Comparison of ENCODE assay signal across 38 cellular contexts in the genomic region with DNA sequence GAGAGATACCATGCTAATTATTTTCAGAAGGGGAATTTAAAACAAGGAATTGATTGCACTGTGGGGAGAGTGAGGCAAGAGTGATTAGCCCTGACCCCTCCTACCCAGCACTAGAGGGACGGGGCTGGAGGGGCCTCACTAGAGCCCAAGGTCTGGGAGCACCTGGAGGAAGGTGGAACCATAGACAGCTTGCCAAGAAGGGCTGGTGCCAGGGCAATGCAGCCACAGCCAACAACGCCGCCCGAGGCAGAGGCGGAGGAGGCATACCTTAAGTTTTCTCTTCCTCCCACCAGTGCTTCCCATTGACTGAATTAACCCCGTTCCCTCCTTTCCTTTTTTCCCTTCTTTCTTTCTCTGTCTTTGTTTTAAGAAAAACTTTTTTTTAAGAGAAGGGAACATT. TPM values are rescaled to one million over a fixed set of nuclear protein-coding genes. Genes with fewer than 3 reads are reported as not detected.
A peak's percentile ranks its signal among the peaks of the same experiment; 100 is the strongest.
DNase-seq lines count a peak whose midpoint lies in the region; ATAC-seq, FAIRE-seq and TF ChIP-seq lines count a peak whose summit lies in the region.
"Had no signal": no experiment of that assay in that cellular context is flagged by ENCODE, and none has a peak within 500 bp of the region (broad histone marks: within the 10 kb centered on the region; RNA-seq: fewer than 3 reads in every experiment).

No MANE protein-coding gene starts in this region.

- ATAC-seq in right lobe of liver (peak; percentile 9 to 53 (median 48)), HepG2 (no peak), esophagus mucosa (peak; percentile 73)
- no peak for ATAC-seq in naive thymus-derived CD4-positive, alpha-beta T cell
- ATAC-seq: natural killer cell, PC-3 had no signal

- in situ Hi-C loops in HepG2 (cut with HindIII; ENCODE audit: extremely low pct_ligation_motif_present, low pct_unique_long_range_greater_than_20kb), result loop anchor here (25.0 kb wide), 1 partner anchor 928 kb away; no protein-coding TSS in a partner anchor

- H3K4me3 ChIP-seq in right lobe of liver, result no peak overlapping the region
- H3K4me3 ChIP-seq in HepG2 (replicated peaks in 1 of 3; ENCODE audit: insufficient read depth in 1 of 3, low read depth in 2 of 3, low read length in 3 of 3), result no peak overlapping the region
- H3K4me3 ChIP-seq in vagina, result no peak overlapping the region
- no peak overlapping the region for H3K4me3 ChIP-seq in naive thymus-derived CD4-positive, alpha-beta T cell (ENCODE audit: low read length)
- H3K4me3 ChIP-seq: ovary, skin epidermis had no signal

- no peaks in the 10 kb centered on the region for H3K79me2 ChIP-seq in HepG2 (ENCODE audit: insufficient read depth, low read length)

- H3K36me3 Mint-ChIP-seq in neural crest cell (ENCODE audit: low read depth) (no peaks in the 10 kb centered on the region), osteocyte (ENCODE audit: unreplicated experiment) (no peaks in the 10 kb centered on the region)
- no peaks in the 10 kb centered on the region for H3K36me3 Mint-ChIP-seq in naive thymus-derived CD4-positive, alpha-beta T cell
- H3K36me3 Mint-ChIP-seq: activated naive CD8-positive, alpha-beta T cell treated with anti-CD3 and anti-CD28 coated beads, Interleukin-2, amount 10 ng/mL, durations not matched to agents 7 days and 5 days; CD4-positive, alpha-beta memory T cell; immature natural killer cell; natural killer cell had no signal

- H3K27me3 Mint-ChIP-seq in neural crest cell (ENCODE audit: low read depth), result no peaks in the 10 kb centered on the region
- H3K27me3 Mint-ChIP-seq in osteocyte (ENCODE audit: unreplicated experiment), result peaks cover 7% of the 10 kb centered on the region
- peaks cover 26 to 43% (median 38%) of the 10 kb centered on the region in 5 donors for H3K27me3 Mint-ChIP-seq in naive thymus-derived CD4-positive, alpha-beta T cell

- CTCF ChIA-PET in HepG2 (lab: Yijun Ruan, JAX; ENCODE audit: low intra/inter-chr PET ratio, low total read pairs), result no interaction called here
- CTCF ChIA-PET in naive thymus-derived CD4-positive, alpha-beta T cell (lab: Charles Lee), result no interaction called here

- H3K4me1 Mint-ChIP-seq in neural crest cell (peaks cover 16% of the 10 kb centered on the region), osteocyte (ENCODE audit: unreplicated experiment) (peaks cover 39% of the 10 kb centered on the region)
- no peaks in the 10 kb centered on the region for H3K4me1 Mint-ChIP-seq in naive thymus-derived CD4-positive, alpha-beta T cell
- H3K4me1 Mint-ChIP-seq: activated naive CD8-positive, alpha-beta T cell treated with anti-CD3 and anti-CD28 coated beads, Interleukin-2, amount 10 ng/mL, durations not matched to agents 7 days and 5 days; CD4-positive, alpha-beta memory T cell; immature natural killer cell; natural killer cell had no signal

- peaks cover 6% of the 10 kb centered on the region for H3K9me3 Mint-ChIP-seq in neural crest cell
- H3K9me3 Mint-ChIP-seq in osteocyte (ENCODE audit: unreplicated experiment), result no peaks in the 10 kb centered on the region
- H3K9me3 Mint-ChIP-seq in naive thymus-derived CD4-positive, alpha-beta T cell, result peaks cover 0 to 24% (median 9%) of the 10 kb centered on the region in 11 donors
- H3K9me3 Mint-ChIP-seq: natural killer cell had no signal

- TF ChIP-seq EP300 in HepG2 (IDR thresholded peaks at IDR 0.05; ENCODE audit: low read depth in 2 of 2, low read length in 2 of 2) (no peak), HepG2 (CRISPR knock-in tag; IDR thresholded peaks at IDR 0.05; ENCODE audit: borderline replicate concordance) (no peak)

- no peak for TF ChIP-seq CTCF in right lobe of liver (IDR thresholded peaks at IDR 0.05)
- TF ChIP-seq CTCF in HepG2 (CRISPR knock-in tag; IDR thresholded peaks at IDR 0.05), result no peak
- no peak for TF ChIP-seq CTCF in neural crest cell (conservative IDR thresholded peaks at IDR 0.05)
- no peak for TF ChIP-seq CTCF in osteocyte (IDR thresholded peaks at IDR 0.05)
- no peak for TF ChIP-seq CTCF in vagina (IDR thresholded peaks at IDR 0.05)

- no peak for DNase-seq in right lobe of liver
- DNase-seq in HepG2 (ENCODE audit: low spot score), result no peak
- DNase-seq in neural crest cell (ENCODE audit: low read depth, low spot score), result no peak
- no peak for DNase-seq in osteocyte (ENCODE audit: extremely low spot score, unreplicated experiment)
- DNase-seq in NCI-H345 treated with DMSO at 0.1 percent for 48 hours (lab: John Stamatoyannopoulos, UW; ENCODE audit: unreplicated experiment), result no peak
- no peak for DNase-seq in vagina (ENCODE audit: extremely low spot score in 2 of 2)
- no peak for DNase-seq in naive thymus-derived CD4-positive, alpha-beta T cell
- DNase-seq: activated CD4-positive, alpha-beta T cell treated with anti-CD3 and anti-CD28 coated beads, Interleukin-2, amount 50 U/mL, for 1 hour; activated CD4-positive, CD25-positive, alpha-beta regulatory T cell; activated effector memory CD4-positive, alpha-beta T cell treated with anti-CD3 and anti-CD28 coated beads, Interleukin-2, amount 50 U/mL, for 16 hours; activated naive CD8-positive, alpha-beta T cell treated with anti-CD3 and anti-CD28 coated beads, Interleukin-2, amount 10 ng/mL, durations not matched to agents 7 days and 5 days; activated T-cell treated with anti-CD3 and anti-CD28 coated beads, Interleukin-2, amount 50 U/mL, for 24 hours; AML-193; CD4-positive, alpha-beta memory T cell; cortex of kidney; effector memory CD4-positive, alpha-beta T cell; HCEC 1CT; immature natural killer cell; left ventricle myocardium superior; natural killer cell; NCI-H187; NCI-H526; NK-92 treated with Interleukin-12 subunit alpha and Interleukin-12 subunit beta, amount 100 ng/mL, for 24 hours; ovary; retina; SK-N-SH; stimulated activated naive CD4-positive, alpha-beta T cell had no signal

- no TSS peak for BruUV-seq in HepG2 (replicated peaks; lab: Mats Ljungman, UMichigan)

- H2AFZ ChIP-seq in HepG2 (ENCODE audit: low read length), result no peak overlapping the region

- 77% methylated on average over 5 of the region's 6 CpGs for whole genome bisulfite sequencing in right lobe of liver (ENCODE audit: insufficient coverage, low coverage, low lambda C conversion rate, missing lambda C conversion rate)
- 51% methylated on average over 6 of the region's 6 CpGs for WGBS in HepG2 (ENCODE audit: low lambda C conversion rate)

- TF ChIP-seq POLR2A in right lobe of liver (IDR thresholded peaks at IDR 0.05), result no peak
- TF ChIP-seq POLR2A in HepG2 (IDR thresholded peaks at IDR 0.05; ENCODE audit: insufficient read depth in 1 of 2, low read depth in 2 of 2, low read length in 2 of 2), result no peak
- TF ChIP-seq POLR2A in vagina (IDR thresholded peaks at IDR 0.05), result no peak

- H4K20me1 ChIP-seq in HepG2 (ENCODE audit: insufficient read depth, low read length), result no peaks in the 10 kb centered on the region

- H3K27ac ChIP-seq in right lobe of liver (no peak overlapping the region), HepG2 (ENCODE audit: extremely low read length, insufficient read depth, low read length) (no peak overlapping the region), vagina (no peak overlapping the region)
- no peak overlapping the region for H3K27ac ChIP-seq in naive thymus-derived CD4-positive, alpha-beta T cell (ENCODE audit: low read depth, low read length)
- H3K27ac ChIP-seq: HL-60, ovary, skin epidermis had no signal

- intact Hi-C loops in right lobe of liver (cut with DNase I), result no loop called here
- intact Hi-C loops in HepG2 (cut with micrococcal nuclease; ENCODE audit: unreplicated experiment), result no loop called here
- intact Hi-C loops in vagina (cut with DNase I), result no loop called here
- intact Hi-C loops in naive thymus-derived CD4-positive, alpha-beta T cell (cut with micrococcal nuclease), result no loop called here

- H3K9me3 ChIP-seq in right lobe of liver, result no peaks in the 10 kb centered on the region
- no peaks in the 10 kb centered on the region for H3K9me3 ChIP-seq in HepG2 (ENCODE audit: low read length)
- no peaks in the 10 kb centered on the region for H3K9me3 ChIP-seq in vagina
- H3K9me3 ChIP-seq in naive thymus-derived CD4-positive, alpha-beta T cell (ENCODE audit: control insufficient read depth in 2 of 3, low read length in 3 of 3), result no peaks in the 10 kb centered on the region
- H3K9me3 ChIP-seq: ovary, SK-N-SH had no signal

- H3K27me3 ChIP-seq in right lobe of liver, result no peaks in the 10 kb centered on the region
- H3K27me3 ChIP-seq in HepG2 (ENCODE audit: control insufficient read depth in 1 of 2, insufficient read depth in 2 of 2, low read length in 2 of 2), result peaks cover 0 to 4% of the 10 kb centered on the region in 2 experiments; a peak in 1 of 5 replicates
- no peaks in the 10 kb centered on the region for H3K27me3 ChIP-seq in vagina
- H3K27me3 ChIP-seq in naive thymus-derived CD4-positive, alpha-beta T cell (ENCODE audit: control insufficient read depth in 2 of 2, insufficient read depth in 2 of 2, low read length in 2 of 2), result no peaks in the 10 kb centered on the region
- H3K27me3 ChIP-seq: ovary had no signal

- no peak for TF ChIP-seq RAD21 in HepG2 (CRISPR knock-in tag; IDR thresholded peaks at IDR 0.05)

- POLR2A ChIA-PET in HepG2 (lab: Yijun Ruan, JAX), result no interaction called here
- POLR2A ChIA-PET in naive thymus-derived CD4-positive, alpha-beta T cell (lab: Charles Lee), result no interaction called here

- peaks cover 0 to 24% (median 10%) of the 10 kb centered on the region in 4 donors for H3K4me1 ChIP-seq in right lobe of liver
- no peaks in the 10 kb centered on the region for H3K4me1 ChIP-seq in HepG2 (ENCODE audit: insufficient read depth, low read length)
- peaks cover 9% of the 10 kb centered on the region for H3K4me1 ChIP-seq in vagina
- H3K4me1 ChIP-seq in naive thymus-derived CD4-positive, alpha-beta T cell (ENCODE audit: control insufficient read depth in 2 of 2, insufficient read depth in 2 of 2, low read length in 2 of 2), result no peaks in the 10 kb centered on the region

- H3K9ac ChIP-seq in HepG2 (ENCODE audit: insufficient read depth, low read depth, low read length), result no peak overlapping the region
- H3K9ac ChIP-seq: SK-N-SH had no signal

- H3K36me3 ChIP-seq in right lobe of liver (no peaks in the 10 kb centered on the region), HepG2 (replicated peaks in 1 of 2; ENCODE audit: control insufficient read depth in 1 of 2, insufficient read depth in 2 of 2, low read length in 2 of 2) (no peaks in the 10 kb centered on the region), vagina (no peaks in the 10 kb centered on the region)
- no peaks in the 10 kb centered on the region for H3K36me3 ChIP-seq in naive thymus-derived CD4-positive, alpha-beta T cell (ENCODE audit: control insufficient read depth in 2 of 3, insufficient read depth in 3 of 3, low read length in 3 of 3)
- H3K36me3 ChIP-seq: ovary had no signal

- peak overlapping the region; percentile 54 for H3K27ac Mint-ChIP-seq in neural crest cell (ENCODE audit: unreplicated experiment)
- no peak overlapping the region for H3K27ac Mint-ChIP-seq in osteocyte (ENCODE audit: unreplicated experiment)
- H3K27ac Mint-ChIP-seq in naive thymus-derived CD4-positive, alpha-beta T cell, result no peak overlapping the region
- H3K27ac Mint-ChIP-seq: activated naive CD8-positive, alpha-beta T cell treated with anti-CD3 and anti-CD28 coated beads, Interleukin-2, amount 10 ng/mL, durations not matched to agents 7 days and 5 days; activated T-cell treated with anti-CD3 and anti-CD28 coated beads, Interleukin-2, amount 50 U/mL, for 24 hours; CD4-positive, alpha-beta memory T cell; immature natural killer cell; natural killer cell had no signal

- no peak overlapping the region for H3K4me3 Mint-ChIP-seq in neural crest cell
- H3K4me3 Mint-ChIP-seq in osteocyte (ENCODE audit: unreplicated experiment), result no peak overlapping the region
- no peak overlapping the region for H3K4me3 Mint-ChIP-seq in naive thymus-derived CD4-positive, alpha-beta T cell
- H3K4me3 Mint-ChIP-seq: activated naive CD8-positive, alpha-beta T cell treated with anti-CD3 and anti-CD28 coated beads, Interleukin-2, amount 10 ng/mL, durations not matched to agents 7 days and 5 days; activated T-cell treated with anti-CD3 and anti-CD28 coated beads, Interleukin-2, amount 50 U/mL, for 24 hours; CD4-positive, alpha-beta memory T cell; immature natural killer cell; natural killer cell had no signal

- H3K4me2 ChIP-seq in HepG2 (ENCODE audit: low read depth, low read length), result no peak overlapping the region
- H3K4me2 ChIP-seq: SK-N-SH had no signal

- FAIRE-seq in HepG2 (lab: Jason Lieb, UNC), result no peak
- FAIRE-seq: astrocyte, GM12891 had no signal

RNA-seq across cellular contexts. Expression of a gene that starts 40.0 kb away (rescaled TPM):
- 10 to 100 TPM in 5 of 6 experiments, 1 to 10 TPM in 1; 5.8 to 21.6 (median 16.1) TPM for total RNA-seq in right lobe of liver
- 0.46 and 0.52 TPM in 2 replicates for total RNA-seq in HepG2 (2016; rRNA removed; fragmentation: Illumina TruSeq; extraction: Trizol)
- 0.09 TPM in 1 of 2 replicates, not detected in the other for total RNA-seq in HepG2 (2016; cell fraction: cytosol; rRNA removed; fragmentation: Illumina TruSeq; extraction: Trizol; ENCODE audit: low read depth)
- total RNA-seq in HepG2 (2016; cell fraction: insoluble cytoplasmic fraction; rRNA removed; fragmentation: Illumina TruSeq; extraction: Trizol), result 0.17 and 0.31 TPM in 2 replicates
- 0.03 TPM in 1 of 2 replicates, not detected in the other for total RNA-seq in HepG2 (2016; cell fraction: membrane; rRNA removed; fragmentation: Illumina TruSeq; extraction: Trizol)
- 0.03 and 0.66 TPM in 2 replicates for total RNA-seq in HepG2 (2016; cell fraction: nucleus; rRNA removed; fragmentation: Illumina TruSeq; extraction: Trizol)
- polyA plus RNA-seq in HepG2 (2011; rRNA removed), result 0.01 TPM in 2 replicates
- polyA plus RNA-seq in HepG2 (2011; cell fraction: cytosol; rRNA removed), result 0.01 TPM in 2 replicates
- polyA plus RNA-seq in HepG2 (2011; cell fraction: nucleus; rRNA removed), result 0.03 TPM in 1 of 2 replicates, not detected in the other
- polyA plus RNA-seq in HepG2 (2012), result 0.04 and 0.21 TPM in 2 replicates
- polyA plus RNA-seq in HepG2 (2016; cell fraction: cytosol; fragmentation: Illumina TruSeq; extraction: Trizol; ENCODE audit: low read depth), result 0.08 TPM in 1 of 2 replicates, not detected in the other
- 0.11 and 0.13 TPM in 2 replicates for polyA plus RNA-seq in HepG2 (2016; cell fraction: insoluble cytoplasmic fraction; fragmentation: Illumina TruSeq; extraction: Trizol; ENCODE audit: low read depth)
- not detected in 2 replicates for polyA plus RNA-seq in HepG2 (2016; cell fraction: membrane; fragmentation: Illumina TruSeq; extraction: Trizol; ENCODE audit: low read depth)
- polyA plus RNA-seq in HepG2 (2016; cell fraction: nucleus; fragmentation: Illumina TruSeq; extraction: Trizol; ENCODE audit: insufficient read depth, low read depth), result 0.15 and 0.94 TPM in 2 replicates
- polyA minus RNA-seq in HepG2 (2011; rRNA and poly(A)+ RNA removed; ENCODE audit: low replicate concordance), result not detected in 2 replicates
- polyA minus RNA-seq in HepG2 (2011; cell fraction: cytosol; rRNA and poly(A)+ RNA removed), result not detected in 2 replicates
- polyA minus RNA-seq in HepG2 (2011; cell fraction: nucleus; rRNA and poly(A)+ RNA removed), result not detected in 2 replicates
- total RNA-seq in esophagus mucosa, result not detected
- total RNA-seq in neural crest cell, result not detected in 2 replicates
- not detected in 2 replicates for total RNA-seq in osteocyte
- not detected for total RNA-seq in vagina
- total RNA-seq in naive thymus-derived CD4-positive, alpha-beta T cell, result not detected
- not detected for polyA plus RNA-seq in naive thymus-derived CD4-positive, alpha-beta T cell
- total RNA-seq: A673; activated naive CD8-positive, alpha-beta T cell treated with anti-CD3 and anti-CD28 coated beads, Interleukin-2, amount 10 ng/mL, durations not matched to agents 7 days and 5 days; astrocyte; CD4-positive, alpha-beta memory T cell; epithelial cell of proximal tubule; left ventricle myocardium superior; LHCN-M2; natural killer cell; ovary; T-helper 1 cell treated with Interleukin-12 subunit alpha and Interleukin-12 subunit beta and Interleukin-4 antibody, amounts not matched to agents 30 ng/mL and 1 ng/mL, for 36 hours; temporal lobe had no signal
- polyA plus RNA-seq: CD4-positive, alpha-beta memory T cell; immature natural killer cell; ovary; SK-N-SH had no signal

Comparison
In these comparisons a context has a peak if more than half of its experiments do, and no peak if none do; other contexts are left out.
1. ATAC-seq: peak in right lobe of liver (4 of 4) and esophagus mucosa (single experiment); none in HepG2 (single experiment) and naive thymus-derived CD4-positive, alpha-beta T cell (single experiment).